ENCODE assay signal across 8 cellular contexts in genomic region chr2:132349082-132349687, GRCh38.
DNase-seq lines count a peak whose midpoint lies in the region; TF ChIP-seq lines count a peak whose summit lies in the region.
"Not testable (repeated sequence)": the region's sequence is repeated elsewhere in the genome, so short reads cannot be mapped to it uniquely, and the experiment has no call there.

No MANE protein-coding gene starts in this region.

- H3K9me3 Mint-ChIP-seq in Calu3 (ENCODE audit: low read depth, unreplicated experiment); HFFc6: not testable (repeated sequence)

- peaks cover 20% of the 10 kb centered on the region for H3K36me3 Mint-ChIP-seq in Calu3 (ENCODE audit: insufficient read depth, unreplicated experiment)
- not testable (repeated sequence) for H3K36me3 Mint-ChIP-seq in HFFc6 (ENCODE audit: low read depth)

- H3K36me3 ChIP-seq in stomach: not testable (repeated sequence)

- not testable (repeated sequence) for TF ChIP-seq EP300 in stomach (IDR thresholded peaks at IDR 0.05)

- DNase-seq in Calu3 (peak; percentile 60), HFFc6 (peak; percentile 54), NCI-H2081 treated with DMSO at 0.1 percent for 48 hours (lab: John Stamatoyannopoulos, UW) (peak; percentile 1), RKO (ENCODE audit: low spot score) (peak; percentile 71), astrocyte of the cerebellum (ENCODE audit: low read depth) (peak; percentile 55), fibroblast of villous mesenchyme (ENCODE audit: low read depth) (peak; percentile 68), medulla oblongata (ENCODE audit: extremely low spot score) (peak; percentile 86), stomach (peak; percentile 54)

- not testable (repeated sequence) for H3K9me3 ChIP-seq in stomach

- H3K4me1 Mint-ChIP-seq in Calu3 (ENCODE audit: low read depth, unreplicated experiment): not testable (repeated sequence)
- H3K4me1 Mint-ChIP-seq in HFFc6 (ENCODE audit: low read depth): peaks cover 16% of the 10 kb centered on the region

- H3K27me3 Mint-ChIP-seq in Calu3 (ENCODE audit: unreplicated experiment); HFFc6 (ENCODE audit: insufficient read depth): not testable (repeated sequence)

- intact Hi-C loops in Calu3 (cut with micrococcal nuclease; ENCODE audit: unreplicated experiment): loop anchor here (1.0 to 5.0 kb wide), 2 partner anchors 68 to 100 kb away; partner anchors contain the start of gene GPR39
- intact Hi-C loops in stomach (cut with DNase I; ENCODE audit: low total_unique reads): not testable (repeated sequence)

- not testable (repeated sequence) for H3K27ac ChIP-seq in stomach

- CTCF ChIA-PET in Calu3 (lab: Charles Lee): interaction anchor here (0.5 to 1.5 kb wide), 11 partner anchors 21 to 1741 kb away, joined by 3 to 13 read pairs (median 5); partner anchors contain the start of gene GPR39

- not testable (repeated sequence) for H3K27ac Mint-ChIP-seq in Calu3 (ENCODE audit: unreplicated experiment); HFFc6

- 18 to 25% (median 20%) methylated on average over 8 of the region's 8 CpGs for WGBS in stomach, 5 donors

- H3K4me3 ChIP-seq in astrocyte of the cerebellum (ENCODE audit: low read depth, low read length); fibroblast of villous mesenchyme (ENCODE audit: low read depth, low read length); stomach: not testable (repeated sequence)

- TF ChIP-seq POLR2A in stomach (IDR thresholded peaks at IDR 0.05): not testable (repeated sequence)

- H3K4me3 Mint-ChIP-seq in Calu3 (ENCODE audit: low read depth, unreplicated experiment); HFFc6: not testable (repeated sequence)

- peaks cover 0 to 20% (median 7%) of the 10 kb centered on the region in 4 donors for H3K4me1 ChIP-seq in stomach

- in situ Hi-C loops in astrocyte of the cerebellum (cut with HindIII; ENCODE audit: low sequenced_read_pairs): not testable (repeated sequence)

- not testable (repeated sequence) for BruUV-seq in Calu3 (replicated peaks; lab: Mats Ljungman, UMichigan)

- peaks cover 0 to 13% (median 0%) of the 10 kb centered on the region in 3 donors for H3K27me3 ChIP-seq in stomach

- TF ChIP-seq CTCF in Calu3 (IDR thresholded peaks at IDR 0.05; ENCODE audit: unreplicated experiment): peak; percentile 66
- TF ChIP-seq CTCF in HFFc6 (IDR thresholded peaks at IDR 0.05): peak; percentile 87
- TF ChIP-seq CTCF in astrocyte of the cerebellum (IDR thresholded peaks at IDR 0.05; ENCODE audit: low read depth, low read length, missing control alignments): peak; percentile 75
- peak; percentile 76 for TF ChIP-seq CTCF in fibroblast of villous mesenchyme (IDR thresholded peaks at IDR 0.05; ENCODE audit: insufficient read depth, low read depth, low read length)
- TF ChIP-seq CTCF in stomach (IDR thresholded peaks at IDR 0.05): peak in 5 of 7 experiments; percentile 40 to 80 (median 63)

Comparison
In these comparisons a context has a peak if more than half of its experiments do, and no peak if none do; other contexts are left out.
1. DNase-seq: peak in every context shown above with its lines; median percentile 86 in medulla oblongata; 71 in RKO; 68 in fibroblast of villous mesenchyme; 60 in Calu3; 55 in astrocyte of the cerebellum; 54 in HFFc6; 54 in stomach; 1 in NCI-H2081 treated with DMSO at 0.1 percent for 48 hours.